In genomic region chr14:23557521-23557920, GRCh38 we compare ENCODE assay signal across 10 cellular contexts. TPM values are rescaled to one million over a fixed set of nuclear protein-coding genes. Genes with fewer than 3 reads are reported as not detected.
DNase-seq lines count a peak whose midpoint lies in the region; ATAC-seq and TF ChIP-seq lines count a peak whose summit lies in the region.
"Had no signal": no experiment of that assay in that cellular context is flagged by ENCODE, and none has a peak within 500 bp of the region (broad histone marks: within the 10 kb centered on the region; RNA-seq: fewer than 3 reads in every experiment).

No MANE protein-coding gene starts in this region.

- H3K9me3 Mint-ChIP-seq in activated naive CD8-positive, alpha-beta T cell treated with anti-CD3 and anti-CD28 coated beads, Interleukin-2, amount 10 ng/mL, durations not matched to agents 7 days and 5 days: no peaks in the 10 kb centered on the region
- H3K9me3 Mint-ChIP-seq in natural killer cell treated with Interleukin-12 subunit alpha and Interleukin-12 subunit beta and Interleukin-15 and Interleukin-18, amount 100 ng/mL, for 72 hours: no peaks in the 10 kb centered on the region

- ATAC-seq in DND-41 (ENCODE audit: insufficient read depth, low read depth) (no peak), body of pancreas (no peak)
- no peak for ATAC-seq in activated naive CD8-positive, alpha-beta T cell treated with anti-CD3 and anti-CD28 coated beads, Interleukin-2, amount 10 ng/mL, durations not matched to agents 7 days and 5 days (ENCODE audit: low read depth)
- no peak for ATAC-seq in natural killer cell treated with Interleukin-12 subunit alpha and Interleukin-12 subunit beta and Interleukin-15 and Interleukin-18, amount 100 ng/mL, for 72 hours

- intact Hi-C loops in body of pancreas (cut with DNase I): loop anchor here (5.0 kb wide), 1 partner anchor 85 kb away; no protein-coding TSS in a partner anchor

- POLR2A ChIA-PET in activated naive CD8-positive, alpha-beta T cell treated with anti-CD3 and anti-CD28 coated beads, Interleukin-2, amount 10 ng/mL, durations not matched to agents 7 days and 5 days (lab: Charles Lee): interaction anchor here (0.8 to 2.4 kb wide), 3 partner anchors 10 to 576 kb away, joined by 3 to 15 read pairs (median 4); partner anchors contain the start of gene AP1G2

- H3K79me2 ChIP-seq in DND-41 (ENCODE audit: insufficient read depth, low read length) (peaks cover 33% of the 10 kb centered on the region), KMS-11 (ENCODE audit: insufficient read depth, low read depth) (no peaks in the 10 kb centered on the region; the same call in 1 of the 2 replicates)

- H4K20me1 ChIP-seq in DND-41 (ENCODE audit: insufficient read depth, low read length) (0 out of 2 replicates have a peak, but pooled peaks cover 6% of the 10 kb centered on the region), KMS-11 (ENCODE audit: insufficient read depth) (no peaks in the 10 kb centered on the region)

- H3K4me1 ChIP-seq in DND-41 (ENCODE audit: insufficient read depth, low read length) (peaks cover 34% of the 10 kb centered on the region), KMS-11 (ENCODE audit: low read depth, poor library complexity, severe bottlenecking) (peaks cover 17% of the 10 kb centered on the region), body of pancreas (peaks cover 20% of the 10 kb centered on the region)

- peak overlapping the region; percentile 95 for H3K4me2 ChIP-seq in DND-41 (ENCODE audit: insufficient read depth, low read length)
- H3K4me2 ChIP-seq in KMS-11: peak overlapping the region; percentile 57

- peaks cover 15% of the 10 kb centered on the region for H3K36me3 Mint-ChIP-seq in activated naive CD8-positive, alpha-beta T cell treated with anti-CD3 and anti-CD28 coated beads, Interleukin-2, amount 10 ng/mL, durations not matched to agents 7 days and 5 days
- H3K36me3 Mint-ChIP-seq in natural killer cell treated with Interleukin-12 subunit alpha and Interleukin-12 subunit beta and Interleukin-15 and Interleukin-18, amount 100 ng/mL, for 72 hours: peaks cover 12% of the 10 kb centered on the region

- peak overlapping the region; percentile 41; the same call in 1 of the 2 replicates for H3K27ac ChIP-seq in DND-41 (ENCODE audit: low read length)
- no peak overlapping the region for H3K27ac ChIP-seq in KMS-11
- H3K27ac ChIP-seq in body of pancreas: peak overlapping the region in 2 of 4 donors; percentile 95 to 98

- H2AFZ ChIP-seq in DND-41 (ENCODE audit: low read depth, low read length): no peak overlapping the region
- no peak overlapping the region for H2AFZ ChIP-seq in KMS-11 (ENCODE audit: low read depth)

- no peaks in the 10 kb centered on the region for H3K27me3 Mint-ChIP-seq in activated naive CD8-positive, alpha-beta T cell treated with anti-CD3 and anti-CD28 coated beads, Interleukin-2, amount 10 ng/mL, durations not matched to agents 7 days and 5 days
- no peaks in the 10 kb centered on the region for H3K27me3 Mint-ChIP-seq in natural killer cell treated with Interleukin-12 subunit alpha and Interleukin-12 subunit beta and Interleukin-15 and Interleukin-18, amount 100 ng/mL, for 72 hours

- peaks cover 32% of the 10 kb centered on the region for H3K4me1 Mint-ChIP-seq in activated naive CD8-positive, alpha-beta T cell treated with anti-CD3 and anti-CD28 coated beads, Interleukin-2, amount 10 ng/mL, durations not matched to agents 7 days and 5 days
- peaks cover 27 to 36% of the 10 kb centered on the region in 2 donors for H3K4me1 Mint-ChIP-seq in natural killer cell treated with Interleukin-12 subunit alpha and Interleukin-12 subunit beta and Interleukin-15 and Interleukin-18, amount 100 ng/mL, for 72 hours (ENCODE audit: low read depth in 2 of 2)

- H3K4me3 ChIP-seq in DND-41 (ENCODE audit: low read depth in 1 of 2, low read length in 2 of 2) (no peak overlapping the region), KMS-11 (IDR thresholded peaks at IDR 0.05; ENCODE audit: insufficient read depth, low read depth, low read length) (no peak overlapping the region), body of pancreas (no peak overlapping the region)

- H3K9me3 ChIP-seq in DND-41 (ENCODE audit: insufficient read depth, low read length, severe bottlenecking) (no peaks in the 10 kb centered on the region), body of pancreas (no peaks in the 10 kb centered on the region)

- no peak for DNase-seq in DND-41
- DNase-seq in activated naive CD8-positive, alpha-beta T cell treated with anti-CD3 and anti-CD28 coated beads, Interleukin-2, amount 10 ng/mL, durations not matched to agents 7 days and 5 days: no peak
- no peak for DNase-seq in natural killer cell treated with Interleukin-12 subunit alpha and Interleukin-12 subunit beta and Interleukin-15 and Interleukin-18, amount 100 ng/mL, for 72 hours (ENCODE audit: low spot score)
- DNase-seq in activated CD4-positive, CD25-positive, alpha-beta regulatory T cell treated with anti-CD3 and anti-CD28 coated beads, Interleukin-2, amount 50 U/mL, for 72 hours: no peak
- DNase-seq in COLO829 (ENCODE audit: low spot score): no peak
- DNase-seq in NCI-H1092 treated with DMSO at 0.1 percent for 48 hours (lab: John Stamatoyannopoulos, UW): no peak
- DNase-seq in body of pancreas: no peak
- DNase-seq: activated CD8-positive, alpha-beta memory T cell treated with anti-CD3 and anti-CD28 coated beads, Interleukin-2, amount 50 U/mL, for 4 hours; GF-D8 had no signal

- 25 to 28% methylated on average over 2 of the region's 2 CpGs for WGBS in body of pancreas, 2 donors

- H3K9ac ChIP-seq in DND-41 (ENCODE audit: low read depth, low read length) (peak overlapping the region; percentile 87), KMS-11 (no peak overlapping the region)

- peak overlapping the region; percentile 83 for H3K27ac Mint-ChIP-seq in activated naive CD8-positive, alpha-beta T cell treated with anti-CD3 and anti-CD28 coated beads, Interleukin-2, amount 10 ng/mL, durations not matched to agents 7 days and 5 days
- H3K27ac Mint-ChIP-seq in natural killer cell treated with Interleukin-12 subunit alpha and Interleukin-12 subunit beta and Interleukin-15 and Interleukin-18, amount 100 ng/mL, for 72 hours: peak overlapping the region; percentile 85 to 94

- peak overlapping the region; percentile 95 for H3K4me3 Mint-ChIP-seq in activated naive CD8-positive, alpha-beta T cell treated with anti-CD3 and anti-CD28 coated beads, Interleukin-2, amount 10 ng/mL, durations not matched to agents 7 days and 5 days
- peak overlapping the region; percentile 83 for H3K4me3 Mint-ChIP-seq in natural killer cell treated with Interleukin-12 subunit alpha and Interleukin-12 subunit beta and Interleukin-15 and Interleukin-18, amount 100 ng/mL, for 72 hours

- TF ChIP-seq POLR2A in body of pancreas (IDR thresholded peaks at IDR 0.05): no peak

- H3K36me3 ChIP-seq in DND-41 (ENCODE audit: insufficient read depth, low read length): peaks cover 49% of the 10 kb centered on the region
- H3K36me3 ChIP-seq in KMS-11 (ENCODE audit: insufficient read depth): no peaks in the 10 kb centered on the region
- H3K36me3 ChIP-seq in body of pancreas (replicated peaks in 1 of 2; ENCODE audit: insufficient read depth in 1 of 2, low read depth in 2 of 2): peaks cover 0 to 10% of the 10 kb centered on the region in 2 donors

- H3K27me3 ChIP-seq in DND-41 (ENCODE audit: insufficient read depth, low read length, poor library complexity) (no peaks in the 10 kb centered on the region), KMS-11 (ENCODE audit: insufficient read depth, low read depth) (no peaks in the 10 kb centered on the region), body of pancreas (no peaks in the 10 kb centered on the region)

- no peak for TF ChIP-seq CTCF in DND-41 (IDR thresholded peaks at IDR 0.05; ENCODE audit: borderline replicate concordance, extremely low read depth, low read length, poor library complexity, severe bottlenecking)
- no peak for TF ChIP-seq CTCF in KMS-11 (conservative IDR thresholded peaks at IDR 0.05; ENCODE audit: low read depth, low read length)
- no peak for TF ChIP-seq CTCF in body of pancreas (IDR thresholded peaks at IDR 0.05)

RNA-seq across cellular contexts. Expression of gene THTPA, which starts 1.4 kb away (rescaled TPM):
- 10 to 100 TPM; 14.2 to 19.2 TPM for total RNA-seq in activated naive CD8-positive, alpha-beta T cell treated with anti-CD3 and anti-CD28 coated beads, Interleukin-2, amount 10 ng/mL, durations not matched to agents 7 days and 5 days
- 10 to 100 TPM; 10.6 to 11.7 TPM for total RNA-seq in natural killer cell treated with Interleukin-12 subunit alpha and Interleukin-12 subunit beta and Interleukin-15 and Interleukin-18, amount 100 ng/mL, for 72 hours
- 10 to 100 TPM; 11.7 to 43.2 TPM for total RNA-seq in body of pancreas

RNA-seq across cellular contexts. Expression of gene ZFHX2, which starts 6.0 kb away (rescaled TPM):
- 1 to 10 TPM in 1 of 2 experiments, under 1 TPM in 1; 0.75 to 1.4 TPM for total RNA-seq in activated naive CD8-positive, alpha-beta T cell treated with anti-CD3 and anti-CD28 coated beads, Interleukin-2, amount 10 ng/mL, durations not matched to agents 7 days and 5 days
- total RNA-seq in natural killer cell treated with Interleukin-12 subunit alpha and Interleukin-12 subunit beta and Interleukin-15 and Interleukin-18, amount 100 ng/mL, for 72 hours: 1 to 10 TPM; 2.8 to 4.9 TPM
- 1 to 10 TPM in 1 of 2 donors, under 1 TPM in 1; 0.33 to 1.6 TPM for total RNA-seq in body of pancreas

RNA-seq across cellular contexts. Expression of gene AP1G2, which starts 10.1 kb away (rescaled TPM):
- 100 to 1,000 TPM; 335 to 389 TPM for total RNA-seq in activated naive CD8-positive, alpha-beta T cell treated with anti-CD3 and anti-CD28 coated beads, Interleukin-2, amount 10 ng/mL, durations not matched to agents 7 days and 5 days
- 100 to 1,000 TPM; 151 to 229 TPM for total RNA-seq in natural killer cell treated with Interleukin-12 subunit alpha and Interleukin-12 subunit beta and Interleukin-15 and Interleukin-18, amount 100 ng/mL, for 72 hours
- 100 to 1,000 TPM; 150 to 237 TPM for total RNA-seq in body of pancreas

RNA-seq across cellular contexts. Expression of gene JPH4, which starts 21.1 kb away (rescaled TPM):
- not detected for total RNA-seq in activated naive CD8-positive, alpha-beta T cell treated with anti-CD3 and anti-CD28 coated beads, Interleukin-2, amount 10 ng/mL, durations not matched to agents 7 days and 5 days
- total RNA-seq in natural killer cell treated with Interleukin-12 subunit alpha and Interleukin-12 subunit beta and Interleukin-15 and Interleukin-18, amount 100 ng/mL, for 72 hours: under 1 TPM in 1 of 2 donors, not detected in 1; 0.07 TPM
- total RNA-seq in body of pancreas: under 1 TPM; 0.52 to 0.99 TPM
